Comparison of ENCODE assay signal across 8 cellular contexts in the genomic region with DNA sequence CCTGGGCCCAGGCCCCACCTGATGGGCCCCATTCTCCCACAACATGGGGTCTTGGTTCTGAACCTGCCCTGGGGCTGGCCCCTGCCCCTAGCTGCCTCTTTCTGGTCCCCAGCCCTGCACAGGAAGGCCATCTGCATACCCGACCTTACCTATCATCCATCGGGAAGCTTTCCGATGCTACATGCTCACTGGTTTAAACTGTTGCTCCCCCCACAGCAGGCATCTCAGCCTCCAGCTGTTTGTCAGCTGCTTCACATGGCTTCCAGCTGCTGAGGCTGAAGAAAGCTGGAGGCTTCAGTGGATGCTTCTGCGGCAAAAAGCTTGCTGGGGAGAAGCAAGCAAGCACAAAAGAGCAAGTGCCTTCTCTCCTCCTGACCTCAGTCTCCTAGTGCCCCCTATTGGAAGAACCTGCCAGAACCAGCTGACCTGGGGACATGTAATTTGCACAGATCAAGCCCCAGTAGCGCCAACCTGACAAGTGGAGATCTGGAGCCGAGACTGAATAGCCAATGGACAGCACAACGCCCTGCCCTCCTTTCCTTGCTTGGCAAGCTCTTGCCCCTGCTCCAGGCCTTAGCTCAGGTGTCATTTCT. TPM values are rescaled to one million over a fixed set of nuclear protein-coding genes. Genes with fewer than 3 reads are reported as not detected.
A peak's percentile ranks its signal among the peaks of the same experiment; 100 is the strongest.
DNase-seq lines count a peak whose midpoint lies in the region; ATAC-seq and TF ChIP-seq lines count a peak whose summit lies in the region.

No MANE protein-coding gene starts in this region.

- peak; percentile 42 for TF ChIP-seq RAD21 in HCT116 (IDR thresholded peaks at IDR 0.05; ENCODE audit: low read depth)

- peak overlapping the region; percentile 92 to 99 for H2BK12ac ChIP-seq in mesenchymal stem cell (ENCODE audit: low read length in 2 of 2)

- H3K23ac ChIP-seq in mesenchymal stem cell (ENCODE audit: low read length in 2 of 2) = peak overlapping the region in 1 of 2 experiments; percentile 43

- ATAC-seq in HCT116 (peak; percentile 41; the same call in 1 of the 2 replicates), HG02759 (IDR thresholded peaks at IDR 0.05; ENCODE audit: unreplicated experiment) (no peak), HG03457 (IDR thresholded peaks at IDR 0.05; ENCODE audit: unreplicated experiment) (no peak), HG02884 (IDR thresholded peaks at IDR 0.05; ENCODE audit: unreplicated experiment) (no peak)

- H2BK120ac ChIP-seq in mesenchymal stem cell (ENCODE audit: low read depth, low read length) = peak overlapping the region; percentile 82

- H3K79me1 ChIP-seq in mesenchymal stem cell (replicated peaks; ENCODE audit: low read length, poor library complexity, severe bottlenecking) = no peaks in the 10 kb centered on the region

- no peak overlapping the region for H2AFZ ChIP-seq in HCT116 (ENCODE audit: low read depth, low read length, poor library complexity, severe bottlenecking)
- no peak overlapping the region for H2AFZ ChIP-seq in mesenchymal stem cell (ENCODE audit: low read depth, low read length)

- no peaks in the 10 kb centered on the region for H4K20me1 ChIP-seq in HCT116 (ENCODE audit: insufficient read depth)

- H3K27ac ChIP-seq in HCT116 (ENCODE audit: low read depth, low read length) (no peak overlapping the region), brain microvascular endothelial cell (no peak overlapping the region), mesenchymal stem cell (ENCODE audit: low read length, poor library complexity, severe bottlenecking) (no peak overlapping the region)

- no peak overlapping the region for H3K4me3 ChIP-seq in HCT116 (replicated peaks in 1 of 2; ENCODE audit: low read depth in 1 of 2, low read length in 2 of 2)
- no peak overlapping the region for H3K4me3 ChIP-seq in brain microvascular endothelial cell (ENCODE audit: low read depth, low read length)
- H3K4me3 ChIP-seq in mesenchymal stem cell (ENCODE audit: insufficient read depth in 1 of 2, low read depth in 1 of 2, low read length in 2 of 2) = no peak overlapping the region

- H3K14ac ChIP-seq in mesenchymal stem cell (ENCODE audit: low read length in 2 of 2) = peak overlapping the region in 1 of 2 experiments; percentile 53

- peak overlapping the region; percentile 98 for H4K91ac ChIP-seq in mesenchymal stem cell (ENCODE audit: low read length)

- H3K79me2 ChIP-seq in HCT116 (ENCODE audit: insufficient read depth, low read length) = no peaks in the 10 kb centered on the region

- no peak for TF ChIP-seq POLR2A in HCT116 (IDR thresholded peaks at IDR 0.05; ENCODE audit: borderline replicate concordance, extremely low read depth, insufficient read depth, insufficient read length)

- H2AK5ac ChIP-seq in mesenchymal stem cell (ENCODE audit: low read length, severe bottlenecking) = peak overlapping the region; percentile 46

- peak overlapping the region; percentile 10 for H2BK5ac ChIP-seq in mesenchymal stem cell (ENCODE audit: low read depth, low read length, poor library complexity, severe bottlenecking)

- in situ Hi-C loops in brain microvascular endothelial cell (cut with HindIII; ENCODE audit: low pct_ligation_motif_present, low sequenced_read_pairs) = loop anchor here (25.0 kb wide), 1 partner anchor 215 kb away; no protein-coding TSS in a partner anchor

- H3K4me1 ChIP-seq in HCT116 (ENCODE audit: control insufficient read depth in 1 of 2, insufficient read depth in 2 of 2, low read length in 2 of 2) (peaks cover 0 to 4% of the 10 kb centered on the region in 2 experiments; a peak in 2 of 4 replicates), mesenchymal stem cell (ENCODE audit: control insufficient read depth, insufficient read depth, low read depth, low read length) (peaks cover 24% of the 10 kb centered on the region)

- TF ChIP-seq CTCF in AG09319 (IDR thresholded peaks at IDR 0.05; ENCODE audit: low read depth, low read length) = peak; percentile 24
- TF ChIP-seq CTCF in HCT116 (IDR thresholded peaks at IDR 0.05 in 2 of 3, conservative IDR thresholded peaks at IDR 0.05 in 1 of 3; ENCODE audit: borderline replicate concordance in 1 of 3, insufficient read depth in 1 of 3, low read depth in 2 of 3, low read length in 2 of 3) = peak in 1 of 3 experiments; percentile 25; a peak in 1 of 6 replicates
- peak; percentile 32 for TF ChIP-seq CTCF in brain microvascular endothelial cell (IDR thresholded peaks at IDR 0.05; ENCODE audit: low read depth, low read length, missing control alignments)

- no TSS peak for BruUV-seq in HCT116 (replicated peaks; lab: Mats Ljungman, UMichigan)

- H4K8ac ChIP-seq in mesenchymal stem cell (ENCODE audit: low read length) = peak overlapping the region; percentile 96

- POLR2A ChIA-PET in HCT116 (lab: Charles Lee) = interaction anchor here (1.2 kb wide), 1 partner anchor 24 kb away, joined by 5 read pairs; a partner anchor contains a TSS

- intact Hi-C loops in HCT116 (cut with micrococcal nuclease) = no loop called here

- no peak overlapping the region for H3K9ac ChIP-seq in HCT116 (ENCODE audit: low read length)
- H3K9ac ChIP-seq in mesenchymal stem cell (ENCODE audit: low read length) = no peak overlapping the region

- no peak overlapping the region for H3K4me2 ChIP-seq in HCT116 (ENCODE audit: low read length)
- H3K4me2 ChIP-seq in mesenchymal stem cell (ENCODE audit: low read length, poor library complexity, severe bottlenecking) = no peak overlapping the region

- no peaks in the 10 kb centered on the region for H3K36me3 ChIP-seq in HCT116 (ENCODE audit: control insufficient read depth in 1 of 2, insufficient read depth in 2 of 2, low read length in 2 of 2)
- no peaks in the 10 kb centered on the region for H3K36me3 ChIP-seq in brain microvascular endothelial cell (replicated peaks)
- H3K36me3 ChIP-seq in mesenchymal stem cell (ENCODE audit: control insufficient read depth in 1 of 2, insufficient read depth in 2 of 2, low read depth in 1 of 2, low read length in 2 of 2) = no peaks in the 10 kb centered on the region

- H3K9me3 ChIP-seq in HCT116 (ENCODE audit: control insufficient read depth in 1 of 2, insufficient read depth in 1 of 2, low read depth in 1 of 2, low read length in 2 of 2) (no peaks in the 10 kb centered on the region), mesenchymal stem cell (ENCODE audit: control insufficient read depth, low read length) (no peaks in the 10 kb centered on the region)

- RAD21 ChIA-PET in HCT116 (lab: Charles Lee; ENCODE audit: low non-redundant PET in 1 of 2, low total read pairs in 2 of 2, uncharacterized antibody in 2 of 2, unreplicated experiment in 2 of 2) = interaction anchor here in 1 of 2 experiments (0.9 kb wide), 1 partner anchor 12 kb away, joined by 3 read pairs; no protein-coding TSS in a partner anchor

- peak overlapping the region; percentile 87 for H2BK15ac ChIP-seq in mesenchymal stem cell (ENCODE audit: low read depth, poor library complexity, severe bottlenecking)

- CTCF ChIA-PET in HCT116 (lab: Charles Lee) = interaction anchor here (1.0 to 2.1 kb wide), 2 partner anchors 11 to 20 kb away, joined by 3 to 11 read pairs; no protein-coding TSS in a partner anchor

- DNase-seq in AG09319 (ENCODE audit: extremely low read depth, low read depth) = no peak
- DNase-seq in HCT116 (ENCODE audit: low read depth, low spot score) = no peak
- DNase-seq in brain microvascular endothelial cell = no peak
- peak; percentile 60 for DNase-seq in mesenchymal stem cell
- no peak for DNase-seq in DMS114 treated with DMSO at 0.1 percent for 48 hours (lab: John Stamatoyannopoulos, UW; ENCODE audit: unreplicated experiment)

- no peaks in the 10 kb centered on the region for H3K27me3 ChIP-seq in HCT116 (ENCODE audit: insufficient read depth, low read length)
- H3K27me3 ChIP-seq in brain microvascular endothelial cell (replicated peaks) = no peaks in the 10 kb centered on the region
- no peaks in the 10 kb centered on the region for H3K27me3 ChIP-seq in mesenchymal stem cell (ENCODE audit: control insufficient read depth in 1 of 2, insufficient read depth in 1 of 2, low read length in 2 of 2)

- WGBS in mesenchymal stem cell = 80% methylated on average over 7 of the region's 7 CpGs

- no peaks in the 10 kb centered on the region for H3K9me2 ChIP-seq in HCT116 (ENCODE audit: insufficient read depth)

- peak overlapping the region; percentile 81 to 95 for H3K18ac ChIP-seq in mesenchymal stem cell (ENCODE audit: low read depth in 1 of 2, low read length in 2 of 2)

- peak overlapping the region; percentile 90 to 98 for H3K4ac ChIP-seq in mesenchymal stem cell (ENCODE audit: low read depth in 1 of 2, low read length in 2 of 2)

TF ChIP-seq in HCT116, 20 proteins besides CTCF, POLR2A, EP300 and RAD21:
- no peak for TF ChIP-seq ZNF274 (IDR thresholded peaks at IDR 0.05; ENCODE audit: low read depth, low read length)
- no peak for TF ChIP-seq CBX3 (IDR thresholded peaks at IDR 0.05; ENCODE audit: low read depth)
- TF ChIP-seq, protein P1, sequence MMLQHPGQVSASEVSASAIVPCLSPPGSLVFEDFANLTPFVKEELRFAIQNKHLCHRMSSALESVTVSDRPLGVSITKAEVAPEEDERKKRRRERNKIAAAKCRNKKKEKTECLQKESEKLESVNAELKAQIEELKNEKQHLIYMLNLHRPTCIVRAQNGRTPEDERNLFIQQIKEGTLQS (IDR thresholded peaks at IDR 0.05) = no peak
- no peak for TF ChIP-seq EZH2phosphoT487 (IDR thresholded peaks at IDR 0.05; ENCODE audit: borderline replicate concordance)
- TF ChIP-seq YY1 (IDR thresholded peaks at IDR 0.05; ENCODE audit: extremely low read depth, insufficient replicate concordance, low read depth, low read length) = no peak
- no peak for TF ChIP-seq POLR2AphosphoS5 (IDR thresholded peaks at IDR 0.05; ENCODE audit: low read depth, low read length)
TF ChIP-seq in HCT116: peak in this region for 0.

RNA-seq across cellular contexts. Expression of a gene that starts 24.1 kb away (rescaled TPM):
- 72.9 TPM for total RNA-seq in HCT116 (2021; ENCODE audit: unreplicated experiment)
- 51.9 and 60.4 TPM in 2 replicates for polyA plus RNA-seq in HCT116 (2012)
- polyA plus RNA-seq in mesenchymal stem cell (2013, experiment 1 of 2) = 126 TPM
- polyA plus RNA-seq in mesenchymal stem cell (2013, experiment 2 of 2) = 126 TPM
